ENCODE assay signal across 8 cellular contexts in the genomic region with DNA sequence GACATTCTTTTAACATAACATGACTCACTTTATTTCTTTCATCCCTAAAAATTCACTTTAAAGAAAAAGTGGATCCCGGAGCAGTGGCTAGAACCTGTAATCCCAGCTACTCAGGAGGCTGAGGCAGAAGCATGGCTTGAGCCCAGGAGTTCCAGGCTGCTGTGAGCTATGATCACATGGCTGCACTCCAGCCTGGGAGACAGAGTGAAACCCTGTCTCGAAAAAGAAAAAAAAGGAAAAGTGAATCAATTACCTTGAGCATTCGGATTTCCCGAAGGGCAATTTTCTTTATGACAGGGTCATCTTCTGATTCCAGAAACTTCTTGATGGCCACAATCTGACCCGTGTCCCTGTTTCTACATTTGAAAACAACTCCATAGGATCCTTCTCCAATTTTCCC. TPM values are rescaled to one million over a fixed set of nuclear protein-coding genes. Genes with fewer than 3 reads are reported as not detected.
DNase-seq lines count a peak whose midpoint lies in the region; ATAC-seq and TF ChIP-seq lines count a peak whose summit lies in the region.

No MANE protein-coding gene starts in this region.

- H3K9ac ChIP-seq in mucosa of rectum (ENCODE audit: low read depth in 1 of 2, low read length in 2 of 2), result peak overlapping the region; percentile 63 to 77

- peak overlapping the region; percentile 86 for H3K4me3 Mint-ChIP-seq in MCF 10A (ENCODE audit: unreplicated experiment)

- BruUV-seq in MCF 10A (replicated peaks; lab: Mats Ljungman, UMichigan), result no TSS peak

- peaks cover 15% of the 10 kb centered on the region for H3K36me3 Mint-ChIP-seq in MCF 10A (ENCODE audit: insufficient read depth, unreplicated experiment)

- WGBS in aorta, 2 donors, result 73 to 74% methylated on average over 5 of the region's 5 CpGs

- H3K36me3 ChIP-seq in left ventricle myocardium inferior, result no peaks in the 10 kb centered on the region
- no peaks in the 10 kb centered on the region for H3K36me3 ChIP-seq in mucosa of rectum (ENCODE audit: control insufficient read depth in 2 of 2, insufficient read depth in 2 of 2, low read length in 2 of 2)
- H3K36me3 ChIP-seq in aorta (ENCODE audit: control insufficient read depth in 1 of 2, insufficient read depth in 2 of 2, low read length in 1 of 2), result no peaks in the 10 kb centered on the region

- peaks cover 18% of the 10 kb centered on the region for H3K4me1 Mint-ChIP-seq in MCF 10A (ENCODE audit: insufficient read depth, unreplicated experiment)

- H3K27ac ChIP-seq in left ventricle myocardium inferior (replicated peaks) (peak overlapping the region; percentile 79), mucosa of rectum (ENCODE audit: low read depth in 2 of 2, low read length in 2 of 2) (peak overlapping the region; percentile 85 to 94), aorta (ENCODE audit: low read depth in 1 of 2, low read length in 2 of 2) (no peak overlapping the region)

- H3K27me3 Mint-ChIP-seq in MCF 10A (ENCODE audit: insufficient read depth, unreplicated experiment), result no peaks in the 10 kb centered on the region

- peak overlapping the region; percentile 90 for H3K27ac Mint-ChIP-seq in MCF 10A (ENCODE audit: low read depth, unreplicated experiment)

- H3K9me3 Mint-ChIP-seq in MCF 10A (ENCODE audit: unreplicated experiment), result no peaks in the 10 kb centered on the region

- H3K27me3 ChIP-seq in left ventricle myocardium inferior (ENCODE audit: low read depth) (no peaks in the 10 kb centered on the region), mucosa of rectum (ENCODE audit: control insufficient read depth in 2 of 2, insufficient read depth in 2 of 2, low read length in 2 of 2) (no peaks in the 10 kb centered on the region), aorta (ENCODE audit: control insufficient read depth in 1 of 2, insufficient read depth in 2 of 2, low read length in 1 of 2) (peaks cover 0 to 2% of the 10 kb centered on the region in 2 donors)

- no peaks in the 10 kb centered on the region for H3K9me3 ChIP-seq in left ventricle myocardium inferior (replicated peaks)
- no peaks in the 10 kb centered on the region for H3K9me3 ChIP-seq in mucosa of rectum (ENCODE audit: control insufficient read depth in 2 of 2, low read length in 2 of 2)
- no peaks in the 10 kb centered on the region for H3K9me3 ChIP-seq in aorta (ENCODE audit: control insufficient read depth, low read length)

- intact Hi-C loops in left ventricle myocardium inferior (cut with micrococcal nuclease) (loop anchor here (10.0 kb wide), 1 partner anchor 71 kb away; no protein-coding TSS in a partner anchor), left ventricle myocardium superior (cut with micrococcal nuclease) (loop anchor here (10.0 kb wide), 1 partner anchor 61 kb away; no protein-coding TSS in a partner anchor), MCF 10A (cut with micrococcal nuclease) (loop anchor here (10.0 kb wide), 1 partner anchor 59 kb away; no protein-coding TSS in a partner anchor), aorta (cut with DNase I) (no loop called here)

- H3K4me3 ChIP-seq in left ventricle myocardium inferior, result peak overlapping the region; percentile 80
- H3K4me3 ChIP-seq in mucosa of rectum (ENCODE audit: low read length in 2 of 2), result peak overlapping the region; percentile 78 to 81
- no peak overlapping the region for H3K4me3 ChIP-seq in aorta (ENCODE audit: low read length in 2 of 2)

- no peak for ATAC-seq in left ventricle myocardium superior
- ATAC-seq in aorta (ENCODE audit: low FRiP score), result no peak
- no peak for ATAC-seq in GM19324 (IDR thresholded peaks at IDR 0.05; ENCODE audit: low FRiP score, unreplicated experiment)
- no peak for ATAC-seq in GM18870 (IDR thresholded peaks at IDR 0.05; ENCODE audit: unreplicated experiment)

- H3K4me1 ChIP-seq in left ventricle myocardium inferior (peaks cover 32% of the 10 kb centered on the region), mucosa of rectum (ENCODE audit: control insufficient read depth in 2 of 2, insufficient read depth in 2 of 2, low read length in 2 of 2) (peaks cover 13 to 32% of the 10 kb centered on the region in 2 donors), aorta (ENCODE audit: control insufficient read depth in 1 of 2, insufficient read depth in 2 of 2, low read length in 2 of 2) (peaks cover 0 to 1% of the 10 kb centered on the region in 2 donors)

- POLR2A ChIA-PET in MCF 10A (lab: Yijun Ruan, JAX), result interaction anchor here (0.7 to 4.7 kb wide), 8 partner anchors 16 to 133 kb away, joined by 3 to 47 read pairs (median 8); partner anchors contain the start of genes DMAC2L and L2HGDH

- DNase-seq in left ventricle myocardium inferior (no peak), left ventricle myocardium superior (no peak), MCF 10A (ENCODE audit: unreplicated experiment) (peak; percentile 30), aorta (no peak), DMS79 (lab: John Stamatoyannopoulos, UW) (no peak)

- CTCF ChIA-PET in MCF 10A (lab: Yijun Ruan, JAX), result interaction anchor here (0.7 to 1.5 kb wide), 3 partner anchors 29 to 94 kb away, joined by 3 to 5 read pairs (median 4); no protein-coding TSS in a partner anchor

- TF ChIP-seq CTCF in left ventricle myocardium inferior (IDR thresholded peaks at IDR 0.05; ENCODE audit: borderline replicate concordance) (no peak), MCF 10A (IDR thresholded peaks at IDR 0.05; ENCODE audit: unreplicated experiment) (no peak)

RNA-seq across cellular contexts. Expression of gene CDKL1, which starts 1.2 kb away (rescaled TPM):
- total RNA-seq in left ventricle myocardium inferior, result 1.3 TPM
- 2.0 TPM for total RNA-seq in left ventricle myocardium superior
- total RNA-seq in MCF 10A (2022), result 14.3 and 26.3 TPM in 2 replicates
- 1 to 10 TPM; 8.8 to 9.7 TPM for total RNA-seq in aorta
- polyA plus RNA-seq in aorta, result 1 to 10 TPM; 1.6 to 2.0 TPM

Comparison
In these comparisons a context has a peak if more than half of its experiments do, and no peak if none do; other contexts are left out.
1. H3K27ac ChIP-seq: peak in left ventricle myocardium inferior (single experiment) and mucosa of rectum (2 of 2); none in aorta (0 of 2).
2. H3K4me3 ChIP-seq: peak in left ventricle myocardium inferior (single experiment) and mucosa of rectum (2 of 2); none in aorta (0 of 2).
3. intact Hi-C loops: an anchor here in left ventricle myocardium inferior (10.0 kb wide), left ventricle myocardium superior (10.0 kb wide) and MCF 10A (10.0 kb wide); none called in aorta.